Comparison of ENCODE assay signal across 17 cellular contexts in genomic region chr10:129259128-129259527, GRCh38.
DNase-seq lines count a peak whose midpoint lies in the region; ATAC-seq, FAIRE-seq and TF ChIP-seq lines count a peak whose summit lies in the region.
"Had no signal": no experiment of that assay in that cellular context is flagged by ENCODE, and none has a peak within 500 bp of the region (broad histone marks: within the 10 kb centered on the region; RNA-seq: fewer than 3 reads in every experiment).

No MANE protein-coding gene starts in this region.

- H3K27me3 Mint-ChIP-seq in MCF 10A (ENCODE audit: insufficient read depth, unreplicated experiment) = no peaks in the 10 kb centered on the region

- TF ChIP-seq EP300 in sigmoid colon (IDR thresholded peaks at IDR 0.05) = no peak

- H3K4me3 Mint-ChIP-seq in MCF 10A (ENCODE audit: unreplicated experiment) = peak overlapping the region; percentile 44
- H3K4me3 Mint-ChIP-seq: H9 had no signal

- CTCF ChIA-PET in MCF 10A (lab: Yijun Ruan, JAX) = no interaction called here

- H3K36me3 ChIP-seq in breast epithelium (no peaks in the 10 kb centered on the region), heart left ventricle (no peaks in the 10 kb centered on the region), sigmoid colon (no peaks in the 10 kb centered on the region), aorta (ENCODE audit: control insufficient read depth in 1 of 2, insufficient read depth in 2 of 2, low read length in 1 of 2) (no peaks in the 10 kb centered on the region), kidney (ENCODE audit: control insufficient read depth in 1 of 2, insufficient read depth in 2 of 2, low read length in 2 of 2) (no peaks in the 10 kb centered on the region)
- H3K36me3 ChIP-seq: BLaER1 treated with 17β-estradiol and CSF1 and Interleukin-3, amounts not matched to agents 10 nM and 100 nM had no signal

- peak overlapping the region; percentile 59 for H3K27ac Mint-ChIP-seq in MCF 10A (ENCODE audit: low read depth, unreplicated experiment)

- ATAC-seq in heart left ventricle (no peak), aorta (ENCODE audit: low FRiP score) (peak; percentile 71)
- ATAC-seq: Panc1 had no signal

- H3K36me3 Mint-ChIP-seq in MCF 10A (ENCODE audit: insufficient read depth, unreplicated experiment) = no peaks in the 10 kb centered on the region

- POLR2A ChIA-PET in MCF 10A (lab: Yijun Ruan, JAX) = interaction anchor here (0.9 kb wide), 1 partner anchor 12 kb away, joined by 3 read pairs; no protein-coding TSS in a partner anchor

- H3K4me1 Mint-ChIP-seq in MCF 10A (ENCODE audit: insufficient read depth, unreplicated experiment) = peaks cover 17% of the 10 kb centered on the region

- H3K27ac ChIP-seq in breast epithelium (peak overlapping the region in 1 of 2 donors; percentile 62), heart left ventricle (peak overlapping the region in 9 of 12 donors; percentile 13 to 56 (median 28)), sigmoid colon (peak overlapping the region; percentile 15 to 67 (median 39)), aorta (ENCODE audit: low read depth in 1 of 2, low read length in 2 of 2) (no peak overlapping the region), kidney (ENCODE audit: low read depth in 2 of 2, low read length in 2 of 2) (no peak overlapping the region)
- H3K27ac ChIP-seq: BLaER1 treated with 17β-estradiol and CSF1 and Interleukin-3, amounts not matched to agents 10 nM and 100 nM had no signal

- no TSS peak for BruUV-seq in MCF 10A (replicated peaks; lab: Mats Ljungman, UMichigan)

- no peaks in the 10 kb centered on the region for H3K4me1 ChIP-seq in breast epithelium
- peaks cover 0 to 14% (median 4%) of the 10 kb centered on the region in 12 donors for H3K4me1 ChIP-seq in heart left ventricle
- no peaks in the 10 kb centered on the region for H3K4me1 ChIP-seq in sigmoid colon
- H3K4me1 ChIP-seq in aorta (ENCODE audit: control insufficient read depth in 1 of 2, insufficient read depth in 2 of 2, low read length in 2 of 2) = no peaks in the 10 kb centered on the region
- no peaks in the 10 kb centered on the region for H3K4me1 ChIP-seq in kidney (ENCODE audit: control insufficient read depth in 1 of 2, insufficient read depth in 1 of 2, low read depth in 1 of 2, low read length in 2 of 2)
- H3K4me1 ChIP-seq: BLaER1 treated with 17β-estradiol and CSF1 and Interleukin-3, amounts not matched to agents 10 nM and 100 nM had no signal

- TF ChIP-seq POLR2A in breast epithelium (IDR thresholded peaks at IDR 0.05) (no peak), heart left ventricle (IDR thresholded peaks at IDR 0.05) (no peak), sigmoid colon (IDR thresholded peaks at IDR 0.05) (no peak)

- WGBS in heart left ventricle, 4 donors = 38 to 58% (median 48%) methylated on average over 3 of the region's 3 CpGs
- WGBS in sigmoid colon, 2 donors = 62 to 75% methylated on average over 3 of the region's 3 CpGs
- WGBS in aorta, 2 donors = 52 to 68% methylated on average over 3 of the region's 3 CpGs

- FAIRE-seq in kidney (lab: Jason Lieb, UNC) = no peak

- DNase-seq in MCF 10A (ENCODE audit: unreplicated experiment) (peak; percentile 76), breast epithelium (ENCODE audit: low spot score in 2 of 2) (no peak), heart left ventricle (no peak), sigmoid colon (no peak), aorta (no peak), kidney (no peak), NOMO-1 (lab: John Stamatoyannopoulos, UW; ENCODE audit: unreplicated experiment in 2 of 2) (no peak), NCI-H2227 treated with DMSO at 0.1 percent for 48 hours (lab: John Stamatoyannopoulos, UW) (no peak)
- DNase-seq: 8988T, H9, MM.1S, NCI-H1105, NCI-H1694 treated with DMSO at 0.1 percent for 48 hours, NCI-H2171, NCI-H82 had no signal

- H3K9me3 ChIP-seq in breast epithelium (no peaks in the 10 kb centered on the region), heart left ventricle (no peaks in the 10 kb centered on the region), sigmoid colon (no peaks in the 10 kb centered on the region), aorta (ENCODE audit: control insufficient read depth, low read length) (no peaks in the 10 kb centered on the region), kidney (ENCODE audit: control insufficient read depth in 1 of 2, low read length in 2 of 2) (no peaks in the 10 kb centered on the region)
- H3K9me3 ChIP-seq: BLaER1 treated with 17β-estradiol and CSF1 and Interleukin-3, amounts not matched to agents 10 nM and 100 nM had no signal

- H3K9me3 Mint-ChIP-seq in MCF 10A (ENCODE audit: unreplicated experiment) = no peaks in the 10 kb centered on the region
- H3K9me3 Mint-ChIP-seq: H9 had no signal

- H3K9ac ChIP-seq in kidney (ENCODE audit: low read length in 2 of 2) = no peak overlapping the region
- H3K9ac ChIP-seq: BLaER1 treated with 17β-estradiol and CSF1 and Interleukin-3, amounts not matched to agents 10 nM and 100 nM had no signal

- no peak for TF ChIP-seq CTCF in MCF 10A (IDR thresholded peaks at IDR 0.05; ENCODE audit: unreplicated experiment)
- no peak for TF ChIP-seq CTCF in breast epithelium (IDR thresholded peaks at IDR 0.05)
- no peak for TF ChIP-seq CTCF in heart left ventricle (IDR thresholded peaks at IDR 0.05)
- no peak for TF ChIP-seq CTCF in sigmoid colon (IDR thresholded peaks at IDR 0.05)
- no peak for TF ChIP-seq CTCF in kidney (IDR thresholded peaks at IDR 0.05; ENCODE audit: borderline replicate concordance, extremely low read depth, insufficient read depth)

- no peak overlapping the region for H3K4me3 ChIP-seq in breast epithelium
- no peak overlapping the region for H3K4me3 ChIP-seq in heart left ventricle
- no peak overlapping the region for H3K4me3 ChIP-seq in sigmoid colon
- no peak overlapping the region for H3K4me3 ChIP-seq in aorta (ENCODE audit: low read length in 2 of 2)
- no peak overlapping the region for H3K4me3 ChIP-seq in kidney (ENCODE audit: low read length in 2 of 2)
- H3K4me3 ChIP-seq: BLaER1 treated with 17β-estradiol and CSF1 and Interleukin-3, amounts not matched to agents 10 nM and 100 nM had no signal

- intact Hi-C loops in MCF 10A (cut with micrococcal nuclease) (no loop called here), breast epithelium (cut with DNase I; ENCODE audit: low total_unique reads) (no loop called here), heart left ventricle (cut with DNase I) (loop anchor here in 3 of 10 donors (5.0 to 10.0 kb wide), 3 partner anchors 214 to 706 kb away; partner anchors contain the start of gene EBF3 (in 1 of the 3)), sigmoid colon (cut with DNase I) (no loop called here), aorta (cut with DNase I) (no loop called here), kidney (cut with DNase I) (no loop called here)

- H3K27me3 ChIP-seq in breast epithelium (no peaks in the 10 kb centered on the region), heart left ventricle (no peaks in the 10 kb centered on the region), sigmoid colon (no peaks in the 10 kb centered on the region), aorta (ENCODE audit: control insufficient read depth in 1 of 2, insufficient read depth in 2 of 2, low read length in 1 of 2) (no peaks in the 10 kb centered on the region)
- H3K27me3 ChIP-seq: BLaER1 treated with 17β-estradiol and CSF1 and Interleukin-3, amounts not matched to agents 10 nM and 100 nM had no signal

Comparison
In these comparisons a context has a peak if more than half of its experiments do, and no peak if none do; other contexts are left out.
1. H3K27ac ChIP-seq: peak in heart left ventricle (9 of 12) and sigmoid colon (4 of 4); none in aorta (0 of 2) and kidney (0 of 2).